Comparison of ENCODE assay signal across 18 cellular contexts in the genomic region with DNA sequence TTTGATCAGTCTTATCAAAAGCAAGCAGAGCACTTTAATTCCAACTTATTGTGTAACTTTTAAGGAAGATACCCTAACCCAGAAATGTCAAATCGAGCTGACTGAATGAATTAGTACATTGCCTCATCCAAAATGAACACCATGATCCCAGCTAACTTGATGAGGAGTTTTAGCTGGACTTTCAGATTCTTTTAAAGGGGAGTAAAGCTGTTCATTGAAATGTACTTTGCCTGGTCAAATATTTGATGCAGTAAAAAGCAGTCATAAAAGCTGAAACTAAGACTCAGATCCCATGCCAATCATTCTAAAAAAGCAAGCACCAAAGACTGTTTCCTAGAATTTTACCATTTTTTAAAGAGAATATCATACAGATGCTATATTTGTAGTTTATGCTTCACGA.
DNase-seq lines count a peak whose midpoint lies in the region; ATAC-seq and TF ChIP-seq lines count a peak whose summit lies in the region.
"Had no signal": no experiment of that assay in that cellular context is flagged by ENCODE, and none has a peak within 500 bp of the region (broad histone marks: within the 10 kb centered on the region; RNA-seq: fewer than 3 reads in every experiment).

No MANE protein-coding gene starts in this region.

- intact Hi-C loops in mucosa of descending colon (cut with DNase I, micrococcal nuclease) = no loop called here

- 61% methylated on average over 2 of the region's 2 CpGs for WGBS in hepatocyte (ENCODE audit: low lambda C conversion rate, missing lambda C conversion rate)

- H3K4me1 ChIP-seq in hepatocyte (ENCODE audit: insufficient read depth) (no peaks in the 10 kb centered on the region), mucosa of descending colon (ENCODE audit: low read depth) (no peaks in the 10 kb centered on the region)

- no peak overlapping the region for H3K27ac ChIP-seq in hepatocyte

- no peaks in the 10 kb centered on the region for H3K79me2 ChIP-seq in hepatocyte

- no peaks in the 10 kb centered on the region for H3K9me3 Mint-ChIP-seq in activated naive CD8-positive, alpha-beta T cell treated with anti-CD3 and anti-CD28 coated beads for 36 hours
- H3K9me3 Mint-ChIP-seq: GM23338 had no signal

- no peaks in the 10 kb centered on the region for H3K36me3 Mint-ChIP-seq in activated naive CD8-positive, alpha-beta T cell treated with anti-CD3 and anti-CD28 coated beads for 36 hours
- H3K36me3 Mint-ChIP-seq: CD14-positive monocyte; CD8-positive, alpha-beta memory T cell had no signal

- no peaks in the 10 kb centered on the region for H3K36me3 ChIP-seq in hepatocyte (replicated peaks; ENCODE audit: insufficient read depth, low read depth)
- H3K36me3 ChIP-seq in mucosa of descending colon (ENCODE audit: low read depth) = no peaks in the 10 kb centered on the region

- H3K27me3 ChIP-seq in hepatocyte = no peaks in the 10 kb centered on the region

- no peaks in the 10 kb centered on the region for H4K20me1 ChIP-seq in hepatocyte (ENCODE audit: insufficient read depth, poor library complexity, severe bottlenecking)

- no peaks in the 10 kb centered on the region for H3K4me1 Mint-ChIP-seq in activated naive CD8-positive, alpha-beta T cell treated with anti-CD3 and anti-CD28 coated beads for 36 hours
- H3K4me1 Mint-ChIP-seq: CD14-positive monocyte; CD8-positive, alpha-beta memory T cell; GM23338; H9 had no signal

- H2AFZ ChIP-seq in hepatocyte = no peak overlapping the region
- H2AFZ ChIP-seq: GM23338 had no signal

- H3K4me3 ChIP-seq in hepatocyte (no peak overlapping the region), mucosa of descending colon (no peak overlapping the region)
- H3K4me3 ChIP-seq: GM12878, GM23338 had no signal

- H3K9me3 ChIP-seq in hepatocyte (ENCODE audit: low read depth) (no peaks in the 10 kb centered on the region), mucosa of descending colon (no peaks in the 10 kb centered on the region)

- DNase-seq in HuH-7 (ENCODE audit: low spot score) (peak; percentile 32), hepatocyte (ENCODE audit: low spot score) (no peak), mucosa of descending colon (no peak), T1000 (lab: John Stamatoyannopoulos, UW) (no peak), OCI-M2 (lab: John Stamatoyannopoulos, UW; ENCODE audit: unreplicated experiment) (no peak), NCI-H1092 treated with DMSO at 0.1 percent for 48 hours (lab: John Stamatoyannopoulos, UW) (no peak)
- DNase-seq in activated naive CD8-positive, alpha-beta T cell treated with anti-CD3 and anti-CD28 coated beads for 36 hours = no peak
- DNase-seq: CD4-positive, alpha-beta T cell; CD8-positive, alpha-beta memory T cell; DMS 273 treated with DMSO at 0.1 percent for 48 hours; DMS79; EL; GDM1; H9 had no signal

- TF ChIP-seq CTCF in hepatocyte (IDR thresholded peaks at IDR 0.05; ENCODE audit: poor library complexity) (no peak), mucosa of descending colon (IDR thresholded peaks at IDR 0.05) (no peak)

- H3K27ac Mint-ChIP-seq in activated naive CD8-positive, alpha-beta T cell treated with anti-CD3 and anti-CD28 coated beads for 36 hours = no peak overlapping the region
- H3K27ac Mint-ChIP-seq: CD14-positive monocyte; CD4-positive, alpha-beta T cell; CD8-positive, alpha-beta memory T cell; GM23338; H9 had no signal

- ATAC-seq in mucosa of descending colon = peak; percentile 78
- ATAC-seq: GM12878, GM23338, HCT116 had no signal

- no peaks in the 10 kb centered on the region for H3K9me2 ChIP-seq in hepatocyte (replicated peaks; ENCODE audit: insufficient read depth)

- H3K4me3 Mint-ChIP-seq in activated naive CD8-positive, alpha-beta T cell treated with anti-CD3 and anti-CD28 coated beads for 36 hours = no peak overlapping the region
- H3K4me3 Mint-ChIP-seq: CD14-positive monocyte; CD4-positive, alpha-beta T cell; CD8-positive, alpha-beta memory T cell; GM23338; H9 had no signal

- H3K4me2 ChIP-seq in hepatocyte = peak overlapping the region; percentile 33
- H3K4me2 ChIP-seq: GM23338 had no signal

- no peaks in the 10 kb centered on the region for H3K27me3 Mint-ChIP-seq in activated naive CD8-positive, alpha-beta T cell treated with anti-CD3 and anti-CD28 coated beads for 36 hours
- H3K27me3 Mint-ChIP-seq: CD4-positive, alpha-beta T cell; CD8-positive, alpha-beta memory T cell had no signal
